1 cellular context compared by ENCODE assay signal in genomic region chr1:235270625-235271024, GRCh38.
TF ChIP-seq lines count a peak whose summit lies in the region.

No MANE protein-coding gene starts in this region.

TF ChIP-seq in HEK293, 187 proteins besides CTCF, POLR2A, EP300 and RAD21 (continued from another document):
- TF ChIP-seq PRDM6 (tag by site-specific recombination; IDR thresholded peaks at IDR 0.05) = 0 out of 2 replicates have a peak, but pooled peaks have one; percentile 20
- TF ChIP-seq ZNF157 (tag by site-specific recombination; IDR thresholded peaks at IDR 0.05) = no peak
- peak; percentile 64 for TF ChIP-seq ZNF629 (tag by site-specific recombination; IDR thresholded peaks at IDR 0.05)
- TF ChIP-seq ZNF654 (tag by site-specific recombination; IDR thresholded peaks at IDR 0.05; ENCODE audit: low read depth) = no peak
- TF ChIP-seq ZNF785 (tag by site-specific recombination; IDR thresholded peaks at IDR 0.05) = no peak
- no peak for TF ChIP-seq ZFP37 (tag by site-specific recombination; IDR thresholded peaks at IDR 0.05)
- no peak for TF ChIP-seq RBAK (tag by site-specific recombination; IDR thresholded peaks at IDR 0.05)
- TF ChIP-seq, protein P1, sequence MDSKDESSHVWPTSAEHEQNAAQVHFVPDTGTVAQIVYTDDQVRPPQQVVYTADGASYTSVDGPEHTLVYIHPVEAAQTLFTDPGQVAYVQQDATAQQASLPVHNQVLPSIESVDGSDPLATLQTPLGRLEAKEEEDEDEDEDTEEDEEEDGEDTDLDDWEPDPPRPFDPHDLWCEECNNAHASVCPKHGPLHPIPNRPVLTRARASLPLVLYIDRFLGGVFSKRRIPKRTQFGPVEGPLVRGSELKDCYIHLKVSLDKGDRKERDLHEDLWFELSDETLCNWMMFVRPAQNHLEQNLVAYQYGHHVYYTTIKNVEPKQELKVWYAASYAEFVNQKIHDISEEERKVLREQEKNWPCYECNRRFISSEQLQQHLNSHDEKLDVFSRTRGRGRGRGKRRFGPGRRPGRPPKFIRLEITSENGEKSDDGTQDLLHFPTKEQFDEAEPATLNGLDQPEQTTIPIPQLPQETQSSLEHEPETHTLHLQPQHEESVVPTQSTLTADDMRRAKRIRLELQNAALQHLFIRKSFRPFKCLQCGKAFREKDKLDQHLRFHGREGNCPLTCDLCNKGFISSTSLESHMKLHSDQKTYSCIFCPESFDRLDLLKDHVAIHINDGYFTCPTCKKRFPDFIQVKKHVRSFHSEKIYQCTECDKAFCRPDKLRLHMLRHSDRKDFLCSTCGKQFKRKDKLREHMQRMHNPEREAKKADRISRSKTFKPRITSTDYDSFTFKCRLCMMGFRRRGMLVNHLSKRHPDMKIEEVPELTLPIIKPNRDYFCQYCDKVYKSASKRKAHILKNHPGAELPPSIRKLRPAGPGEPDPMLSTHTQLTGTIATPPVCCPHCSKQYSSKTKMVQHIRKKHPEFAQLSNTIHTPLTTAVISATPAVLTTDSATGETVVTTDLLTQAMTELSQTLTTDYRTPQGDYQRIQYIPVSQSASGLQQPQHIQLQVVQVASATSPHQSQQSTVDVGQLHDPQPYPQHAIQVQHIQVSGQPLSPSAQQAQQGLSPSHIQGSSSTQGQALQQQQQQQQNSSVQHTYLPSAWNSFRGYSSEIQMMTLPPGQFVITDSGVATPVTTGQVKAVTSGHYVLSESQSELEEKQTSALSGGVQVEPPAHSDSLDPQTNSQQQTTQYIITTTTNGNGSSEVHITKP (tag by site-specific recombination; IDR thresholded peaks at IDR 0.05) = 0 out of 2 replicates have a peak, but pooled peaks have one; percentile 9
- TF ChIP-seq ZNF529 (tag by site-specific recombination; IDR thresholded peaks at IDR 0.05; ENCODE audit: insufficient replicate concordance) = no peak
- TF ChIP-seq ZNF521 (tag by site-specific recombination; IDR thresholded peaks at IDR 0.05) = no peak
- peak; percentile 65 for TF ChIP-seq ZNF600 (tag by site-specific recombination; IDR thresholded peaks at IDR 0.05)
